ENCODE assay signal across 9 cellular contexts in the genomic region with DNA sequence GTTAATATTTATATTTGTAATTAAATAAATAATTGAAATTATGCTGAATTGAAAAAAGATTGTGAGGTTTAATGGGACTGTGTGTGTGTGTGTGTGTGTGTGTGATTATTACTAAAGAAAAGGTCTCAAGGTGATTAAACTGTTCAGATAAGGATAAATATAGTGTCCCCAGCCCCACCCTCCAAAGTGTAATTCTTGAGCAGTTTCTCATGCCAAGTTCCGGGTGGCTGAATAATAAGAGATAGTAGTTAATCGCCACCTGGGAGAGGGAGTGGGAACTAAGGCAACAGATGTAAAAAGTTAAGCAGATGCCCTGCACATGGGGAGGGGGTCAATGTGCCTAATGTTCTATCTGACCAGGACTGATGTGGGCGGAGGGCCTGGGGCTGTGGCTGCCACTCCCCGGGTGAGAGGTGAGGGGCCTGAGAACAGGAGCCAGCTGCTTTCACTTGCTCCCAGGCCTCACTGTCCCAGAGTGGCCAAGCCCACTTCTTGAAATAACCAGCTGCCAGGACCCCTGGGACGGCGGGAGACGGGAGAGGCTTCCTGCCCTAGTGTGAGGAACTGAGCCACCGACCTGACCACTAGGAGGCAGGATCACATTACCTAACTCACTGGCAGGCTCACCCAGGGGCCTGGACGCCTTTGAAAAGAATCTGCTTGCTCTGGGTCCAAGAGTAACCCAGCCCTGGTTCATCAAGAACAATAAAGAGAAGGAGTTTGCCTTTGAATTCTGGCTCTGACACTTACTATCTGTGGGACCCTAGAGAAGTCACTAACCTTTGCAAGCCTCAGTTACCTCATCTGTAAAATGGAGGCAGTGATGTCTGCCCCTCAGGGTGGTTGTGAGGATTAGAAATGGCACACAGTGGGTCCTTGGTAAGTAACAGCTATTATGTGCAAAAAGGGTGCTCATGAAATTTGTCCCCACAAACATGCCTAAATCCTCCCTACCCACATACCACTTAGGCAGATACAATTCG.
DNase-seq lines count a peak whose midpoint lies in the region; ATAC-seq and TF ChIP-seq lines count a peak whose summit lies in the region.
"Had no signal": no experiment of that assay in that cellular context is flagged by ENCODE, and none has a peak within 500 bp of the region (broad histone marks: within the 10 kb centered on the region; RNA-seq: fewer than 3 reads in every experiment).

No MANE protein-coding gene starts in this region.

- WGBS in endodermal cell (ENCODE audit: insufficient coverage in 1 of 2, insufficient read length in 1 of 2), 2 experiments, result 29 to 49% methylated on average over 4 to 10 of the region's 10 CpGs

- H3K9me3 Mint-ChIP-seq in endodermal cell (no peaks in the 10 kb centered on the region), nephron progenitor cell (no peaks in the 10 kb centered on the region)

- H3K4me3 ChIP-seq in GM06990 (replicated peaks; ENCODE audit: low read depth, low read length), result no peak overlapping the region
- H3K4me3 ChIP-seq in PC-3 (ENCODE audit: low read length), result no peak overlapping the region
- no peak overlapping the region for H3K4me3 ChIP-seq in endodermal cell (ENCODE audit: low read length)
- H3K4me3 ChIP-seq: lung had no signal

- H3K4me1 ChIP-seq in PC-3 (ENCODE audit: insufficient read depth, low read length) (no peaks in the 10 kb centered on the region), endodermal cell (ENCODE audit: control insufficient read depth, insufficient read depth, low read length) (no peaks in the 10 kb centered on the region)

- H3K27ac Mint-ChIP-seq in endodermal cell (no peak overlapping the region), nephron progenitor cell (no peak overlapping the region)

- H4K20me1 ChIP-seq in PC-3 (ENCODE audit: low read length), result no peaks in the 10 kb centered on the region

- H3K27ac ChIP-seq in PC-3 (ENCODE audit: low read length), result no peak overlapping the region
- peak overlapping the region; percentile 66 for H3K27ac ChIP-seq in endodermal cell (ENCODE audit: low read depth, low read length)

- no peaks in the 10 kb centered on the region for H3K9me2 ChIP-seq in PC-3 (replicated peaks; ENCODE audit: low read length)

- no peak overlapping the region for H3K4me2 ChIP-seq in PC-3 (ENCODE audit: low read length)

- no peaks in the 10 kb centered on the region for H3K9me3 ChIP-seq in PC-3 (ENCODE audit: low read length)
- H3K9me3 ChIP-seq in endodermal cell (ENCODE audit: control insufficient read depth, low read length), result no peaks in the 10 kb centered on the region

- H3K27me3 Mint-ChIP-seq in endodermal cell (ENCODE audit: insufficient read depth) (no peaks in the 10 kb centered on the region), nephron progenitor cell (ENCODE audit: low read depth, poor library complexity) (peaks cover 5% of the 10 kb centered on the region)

- BruUV-seq in PC-3 (replicated peaks; lab: Mats Ljungman, UMichigan), result no TSS peak

- H3K4me1 Mint-ChIP-seq in endodermal cell (peaks cover 6% of the 10 kb centered on the region), nephron progenitor cell (peaks cover 4% of the 10 kb centered on the region)

- H3K9ac ChIP-seq in PC-3 (ENCODE audit: low read length) (no peak overlapping the region), endodermal cell (ENCODE audit: extremely low read depth, low read length, poor library complexity, severe bottlenecking) (no peak overlapping the region)

- H3K27me3 ChIP-seq in GM06990 (replicated peaks; ENCODE audit: control insufficient read depth, insufficient read depth, low read length), result no peaks in the 10 kb centered on the region
- peaks cover 63% of the 10 kb centered on the region for H3K27me3 ChIP-seq in PC-3 (ENCODE audit: low read length)
- no peaks in the 10 kb centered on the region for H3K27me3 ChIP-seq in endodermal cell (ENCODE audit: control insufficient read depth, insufficient read depth, low read length, poor library complexity, severe bottlenecking)

- CTCF ChIA-PET in PC-3 (lab: Charles Lee), result interaction anchor here (0.6 kb wide), 1 partner anchor 230 kb away, joined by 4 read pairs; no protein-coding TSS in a partner anchor

- H2AFZ ChIP-seq in PC-3 (ENCODE audit: low read length), result no peak overlapping the region

- POLR2A ChIA-PET in PC-3 (lab: Charles Lee; ENCODE audit: unreplicated experiment), result no interaction called here

- intact Hi-C loops in PC-3 (cut with micrococcal nuclease), result no loop called here

- no peak overlapping the region for H3K4me3 Mint-ChIP-seq in endodermal cell
- no peak overlapping the region for H3K4me3 Mint-ChIP-seq in nephron progenitor cell

- DNase-seq in ACHN, result peak; percentile 41
- peak; percentile 18 for DNase-seq in GM06990 (ENCODE audit: extremely low read depth, insufficient read length)
- DNase-seq in PC-3, result peak; percentile 49
- peak; percentile 96 for DNase-seq in endodermal cell
- peak; percentile 70 for DNase-seq in nephron progenitor cell
- no peak for DNase-seq in GOT3 (lab: John Stamatoyannopoulos, UW)

- no peaks in the 10 kb centered on the region for H3K79me2 ChIP-seq in PC-3 (ENCODE audit: low read length)

- H3F3A ChIP-seq in PC-3 (ENCODE audit: low read length, unreplicated experiment), result no peaks in the 10 kb centered on the region

- ATAC-seq in HG03066 (IDR thresholded peaks at IDR 0.05; ENCODE audit: low read depth, unreplicated experiment) (peak; percentile 74), PC-3 (peak; percentile 78), HG03175 (IDR thresholded peaks at IDR 0.05; ENCODE audit: unreplicated experiment) (no peak)

- TF ChIP-seq CTCF in GM06990 (IDR thresholded peaks at IDR 0.05; ENCODE audit: insufficient read depth, low read length, poor library complexity, severe bottlenecking) (peak; percentile 72), PC-3 (conservative IDR thresholded peaks at IDR 0.05; ENCODE audit: low read depth, low read length) (peak; percentile 73), endodermal cell (conservative IDR thresholded peaks at IDR 0.05) (peak; percentile 95), nephron progenitor cell (IDR thresholded peaks at IDR 0.05) (peak; percentile 68)

- in situ Hi-C loops in ACHN (cut with HindIII; ENCODE audit: low pct_ligation_motif_present, low pct_unique_long_range_greater_than_20kb, low sequenced_read_pairs), result no loop called here

- H3K36me3 Mint-ChIP-seq in endodermal cell (ENCODE audit: low read depth) (no peaks in the 10 kb centered on the region), nephron progenitor cell (ENCODE audit: low read depth) (no peaks in the 10 kb centered on the region)

- H3K36me3 ChIP-seq in GM06990 (ENCODE audit: control insufficient read depth, insufficient read depth, low read length), result no peaks in the 10 kb centered on the region
- H3K36me3 ChIP-seq in PC-3 (ENCODE audit: low read depth, low read length), result no peaks in the 10 kb centered on the region
- H3K36me3 ChIP-seq in endodermal cell (ENCODE audit: control insufficient read depth, insufficient read depth, low read length), result no peaks in the 10 kb centered on the region
